Comparison of ENCODE assay signal across 8 cellular contexts in genomic region chr9:85610074-85610855, GRCh38.
A peak's percentile ranks its signal among the peaks of the same experiment; 100 is the strongest.
DNase-seq lines count a peak whose midpoint lies in the region; ATAC-seq and TF ChIP-seq lines count a peak whose summit lies in the region.

No MANE protein-coding gene starts in this region.

- H3K4me1 ChIP-seq in DOHH2 (ENCODE audit: control insufficient read depth, low read length) (peaks cover 12% of the 10 kb centered on the region), trophoblast cell (ENCODE audit: control insufficient read depth in 1 of 2, insufficient read depth in 2 of 2, low read length in 2 of 2) (no peaks in the 10 kb centered on the region)

- no peaks in the 10 kb centered on the region for H3K9me3 ChIP-seq in DOHH2 (ENCODE audit: control insufficient read depth, insufficient read depth, low read length)
- no peaks in the 10 kb centered on the region for H3K9me3 ChIP-seq in trophoblast cell (ENCODE audit: insufficient read depth, low read depth, low read length)

- no peaks in the 10 kb centered on the region for H3K9me3 Mint-ChIP-seq in activated naive CD4-positive, alpha-beta T cell treated with anti-CD3 and anti-CD28 coated beads, Interleukin-2, amount 50 U/mL, for 72 hours

- H4K20me1 ChIP-seq in DOHH2 (ENCODE audit: control insufficient read depth, insufficient read depth, low read depth, low read length) = no peaks in the 10 kb centered on the region

- H4K91ac ChIP-seq in trophoblast cell (ENCODE audit: low read depth, low read length) = no peak overlapping the region

- peak; percentile 77 for DNase-seq in NCI-H748 (lab: John Stamatoyannopoulos, UW; ENCODE audit: unreplicated experiment)
- DNase-seq in activated naive CD4-positive, alpha-beta T cell treated with anti-CD3 and anti-CD28 coated beads, Interleukin-2, amount 50 U/mL, for 72 hours (ENCODE audit: low spot score in 2 of 2) = peak in 1 of 2 donors; percentile 30
- peak; percentile 71 for DNase-seq in glomerular visceral epithelial cell (ENCODE audit: extremely low spot score)
- DNase-seq in trophoblast cell = peak; percentile 24 to 84
- no peak for DNase-seq in activated CD8-positive, alpha-beta memory T cell treated with anti-CD3 and anti-CD28 coated beads, Interleukin-2, amount 50 U/mL, for 48 hours

- H3K14ac ChIP-seq in trophoblast cell (ENCODE audit: low read length) = no peak overlapping the region

- H3K27ac ChIP-seq in DOHH2 (ENCODE audit: low read depth, low read length) (no peak overlapping the region), trophoblast cell (ENCODE audit: low read depth, low read length) (no peak overlapping the region)

- H3K27me3 ChIP-seq in DOHH2 (ENCODE audit: control insufficient read depth, low read length) = no peaks in the 10 kb centered on the region
- no peaks in the 10 kb centered on the region for H3K27me3 ChIP-seq in trophoblast cell (ENCODE audit: insufficient read depth, low read length)

- H3K4me2 ChIP-seq in DOHH2 (ENCODE audit: low read length) (peak overlapping the region; percentile 41), trophoblast cell (ENCODE audit: low read length) (no peak overlapping the region)

- no peaks in the 10 kb centered on the region for H3K36me3 Mint-ChIP-seq in activated naive CD4-positive, alpha-beta T cell treated with anti-CD3 and anti-CD28 coated beads, Interleukin-2, amount 50 U/mL, for 72 hours

- H3K9ac ChIP-seq in trophoblast cell (ENCODE audit: low read length) = no peak overlapping the region

- H2BK12ac ChIP-seq in trophoblast cell (ENCODE audit: low read length) = no peak overlapping the region

- H2BK5ac ChIP-seq in trophoblast cell (ENCODE audit: low read depth, low read length, poor library complexity) = no peak overlapping the region

- peak overlapping the region in 1 of 2 donors; percentile 79 for H3K27ac Mint-ChIP-seq in activated naive CD4-positive, alpha-beta T cell treated with anti-CD3 and anti-CD28 coated beads, Interleukin-2, amount 50 U/mL, for 72 hours

- no peaks in the 10 kb centered on the region for H3K79me1 ChIP-seq in trophoblast cell (ENCODE audit: low read length)

- H3K4ac ChIP-seq in trophoblast cell (ENCODE audit: low read depth, low read length) = no peak overlapping the region

- H4K8ac ChIP-seq in trophoblast cell (ENCODE audit: low read depth, low read length) = no peak overlapping the region

- peak; percentile 91 for TF ChIP-seq CTCF in DOHH2 (IDR thresholded peaks at IDR 0.05; ENCODE audit: low read depth, low read length, poor library complexity, severe bottlenecking)

- H4K12ac ChIP-seq in trophoblast cell (ENCODE audit: low read depth, low read length) = no peak overlapping the region

- no peak overlapping the region for H3K18ac ChIP-seq in trophoblast cell (ENCODE audit: low read length)

- no peak overlapping the region for H2BK120ac ChIP-seq in trophoblast cell (ENCODE audit: insufficient read depth, low read length, poor library complexity)

- no peaks in the 10 kb centered on the region for H3K79me2 ChIP-seq in DOHH2 (ENCODE audit: control insufficient read depth, low read length)
- H3K79me2 ChIP-seq in trophoblast cell (ENCODE audit: control insufficient read depth, insufficient read depth, low read length, poor library complexity) = no peaks in the 10 kb centered on the region

- no peaks in the 10 kb centered on the region for H3K36me3 ChIP-seq in DOHH2 (ENCODE audit: control insufficient read depth, low read length)
- no peaks in the 10 kb centered on the region for H3K36me3 ChIP-seq in trophoblast cell (ENCODE audit: control insufficient read depth in 1 of 2, insufficient read depth in 2 of 2, low read length in 2 of 2)

- peak overlapping the region; percentile 35 for H3K4me3 ChIP-seq in DOHH2 (ENCODE audit: low read length)
- no peak overlapping the region for H3K4me3 ChIP-seq in trophoblast cell (ENCODE audit: low read depth, low read length)

- peak; percentile 96 for ATAC-seq in GM19463 (IDR thresholded peaks at IDR 0.05; ENCODE audit: unreplicated experiment)
- peak; percentile 65 for ATAC-seq in HG03469 (IDR thresholded peaks at IDR 0.05; ENCODE audit: unreplicated experiment)
- ATAC-seq in activated naive CD4-positive, alpha-beta T cell treated with anti-CD3 and anti-CD28 coated beads, Interleukin-2, amount 50 U/mL, for 72 hours = peak; percentile 87 to 88

- no CpG with 5 or more reads among the region's 4 CpGs for WGBS in trophoblast cell (ENCODE audit: extremely low coverage, insufficient coverage, insufficient read length)

- H2AFZ ChIP-seq in trophoblast cell (ENCODE audit: insufficient read depth, low read length, poor library complexity) = no peak overlapping the region

- no peaks in the 10 kb centered on the region for H3K9me2 ChIP-seq in DOHH2 (replicated peaks; ENCODE audit: control insufficient read depth, low read length)

- no peak overlapping the region for H2AK5ac ChIP-seq in trophoblast cell (ENCODE audit: low read length)

- no peak overlapping the region for H3K23ac ChIP-seq in trophoblast cell (ENCODE audit: low read length)

- H3F3A ChIP-seq in DOHH2 (ENCODE audit: control insufficient read depth, insufficient read depth) = no peaks in the 10 kb centered on the region
